24 cellular contexts compared by ENCODE assay signal in genomic region chr20:3671986-3672863, GRCh38. TPM values are rescaled to one million over a fixed set of nuclear protein-coding genes. Genes with fewer than 3 reads are reported as not detected.
DNase-seq lines count a peak whose midpoint lies in the region; ATAC-seq, FAIRE-seq and TF ChIP-seq lines count a peak whose summit lies in the region.
"Had no signal": no experiment of that assay in that cellular context is flagged by ENCODE, and none has a peak within 500 bp of the region (broad histone marks: within the 10 kb centered on the region; RNA-seq: fewer than 3 reads in every experiment).

No MANE protein-coding gene starts in this region.

- peaks cover 9% of the 10 kb centered on the region; the same call in 1 of the 2 replicates for H3K23me2 ChIP-seq in H1 (ENCODE audit: low read depth, low read length)

- BruUV-seq in IMR-90 (replicated peaks; lab: Mats Ljungman, UMichigan) = no TSS peak

- no peak overlapping the region for H4K12ac ChIP-seq in trophoblast cell (ENCODE audit: low read depth, low read length)

- no peak overlapping the region for H3K18ac ChIP-seq in IMR-90 (ENCODE audit: low read depth, low read length)
- H3K18ac ChIP-seq in H1 (ENCODE audit: extremely low read depth, low read length) = peak overlapping the region; percentile 71
- H3K18ac ChIP-seq in trophoblast cell (ENCODE audit: low read length) = no peak overlapping the region

- no peak overlapping the region for H3K9ac ChIP-seq in IMR-90 (ENCODE audit: low read depth, low read length)
- no peak overlapping the region for H3K9ac ChIP-seq in H1 (replicated peaks in 1 of 4; ENCODE audit: extremely low read depth in 1 of 4, low read depth in 3 of 4, low read length in 3 of 4)
- no peak overlapping the region for H3K9ac ChIP-seq in trophoblast cell (ENCODE audit: low read length)

- H3K9me3 ChIP-seq in IMR-90 (ENCODE audit: control insufficient read depth, insufficient read depth, low read length) (no peaks in the 10 kb centered on the region), H1 (ENCODE audit: insufficient read depth in 2 of 2, low read depth in 1 of 2, low read length in 1 of 2) (no peaks in the 10 kb centered on the region), trophoblast cell (ENCODE audit: insufficient read depth, low read depth, low read length) (peaks cover 2% of the 10 kb centered on the region), spleen (no peaks in the 10 kb centered on the region)
- H3K9me3 ChIP-seq: left lung had no signal

- H3K36me3 ChIP-seq in IMR-90 (ENCODE audit: control insufficient read depth, insufficient read depth, low read length) (no peaks in the 10 kb centered on the region), H1 (ENCODE audit: control insufficient read depth in 2 of 4, insufficient read depth in 4 of 4, low read length in 3 of 4) (no peaks in the 10 kb centered on the region), trophoblast cell (ENCODE audit: control insufficient read depth in 1 of 2, insufficient read depth in 2 of 2, low read length in 2 of 2) (peaks cover 4 to 5% of the 10 kb centered on the region in 2 experiments), spleen (no peaks in the 10 kb centered on the region)
- H3K36me3 ChIP-seq: left lung had no signal

- no peak overlapping the region for H2BK15ac ChIP-seq in IMR-90 (ENCODE audit: low read depth, low read length)
- H2BK15ac ChIP-seq in H1 (ENCODE audit: low read length) = peak overlapping the region; percentile 81; the same call in 1 of the 2 replicates

- no peak for TF ChIP-seq RAD21 in IMR-90 (IDR thresholded peaks at IDR 0.05; ENCODE audit: low read length)
- TF ChIP-seq RAD21 in H1 (IDR thresholded peaks at IDR 0.05 in 1 of 2, conservative IDR thresholded peaks at IDR 0.05 in 1 of 2; ENCODE audit: low read depth in 2 of 2, low read length in 2 of 2) = peak in 1 of 2 experiments; percentile 12; a peak in 1 of 4 replicates

- in situ Hi-C loops in IMR-90 (cut with MboI; ENCODE audit: low sequenced_read_pairs) = no loop called here

- H4K5ac ChIP-seq in IMR-90 (ENCODE audit: low read depth, low read length) (no peak overlapping the region), H1 (ENCODE audit: insufficient read length, low read depth, low read length) (no peak overlapping the region)

- H3K4me1 ChIP-seq in IMR-90 (ENCODE audit: control insufficient read depth, insufficient read depth, low read length) (peaks cover 5% of the 10 kb centered on the region; the same call in 1 of the 2 replicates), H1 (replicated peaks in 1 of 4; ENCODE audit: control insufficient read depth in 3 of 4, insufficient read depth in 4 of 4, low read length in 3 of 4) (peaks cover 0 to 13% (median 3%) of the 10 kb centered on the region in 4 experiments; a peak in 4 of 7 replicates), trophoblast cell (ENCODE audit: control insufficient read depth in 1 of 2, insufficient read depth in 2 of 2, low read length in 2 of 2) (peaks cover 0 to 2% of the 10 kb centered on the region in 2 experiments), spleen (peaks cover 0 to 31% (median 21%) of the 10 kb centered on the region in 6 donors)

- no peak overlapping the region for H2AK9ac ChIP-seq in IMR-90 (replicated peaks; ENCODE audit: low read depth, low read length, poor library complexity)

- intact Hi-C loops in IMR-90 (cut with micrococcal nuclease) = loop anchor here (10.0 kb wide), 1 partner anchor 413 kb away; no protein-coding TSS in a partner anchor
- intact Hi-C loops in spleen (cut with DNase I; ENCODE audit: low total_unique reads) = no loop called here

- H4K91ac ChIP-seq in IMR-90 (ENCODE audit: insufficient read depth, low read depth, low read length) = no peak overlapping the region
- H4K91ac ChIP-seq in H1 (replicated peaks; ENCODE audit: insufficient read length, low read length) = no peak overlapping the region
- H4K91ac ChIP-seq in trophoblast cell (ENCODE audit: low read depth, low read length) = no peak overlapping the region

- WGBS in IMR-90 (ENCODE audit: extremely low coverage in 2 of 2, insufficient read length in 1 of 2), 2 experiments = 13% methylated on average over 33 of the region's 55 CpGs; no CpG with 5 or more reads in 1 of the 2 experiments
- 32% methylated on average over 41 of the region's 55 CpGs; no CpG with 5 or more reads in 1 of the 2 experiments for WGBS in H1 (ENCODE audit: extremely low coverage in 1 of 2, insufficient coverage in 1 of 2, insufficient read length in 1 of 2, insufficient replicate concordance in 2 of 2, low coverage in 1 of 2, low lambda C conversion rate in 2 of 2, missing lambda C conversion rate in 1 of 2), 2 experiments
- WGBS in trophoblast cell (ENCODE audit: extremely low coverage, insufficient coverage, insufficient read length) = no CpG with 5 or more reads among the region's 55 CpGs
- WGBS in spleen, 5 donors = 24 to 36% (median 30%) methylated on average over 28 to 55 of the region's 55 CpGs

- H4K20me1 ChIP-seq in IMR-90 (ENCODE audit: insufficient read depth, low read length) (no peaks in the 10 kb centered on the region), H1 (replicated peaks in 1 of 2; ENCODE audit: control insufficient read depth in 1 of 2, insufficient read depth in 2 of 2, low read length in 2 of 2) (peaks cover 0 to 3% of the 10 kb centered on the region in 2 experiments)

- dilution Hi-C loops in IMR-90 (cut with HindIII; ENCODE audit: low sequenced_read_pairs, unreplicated experiment) = no loop called here

- H2BK5ac ChIP-seq in IMR-90 (ENCODE audit: low read depth, low read length, poor library complexity, severe bottlenecking) (no peak overlapping the region), H1 (ENCODE audit: low read depth, low read length) (no peak overlapping the region), trophoblast cell (ENCODE audit: low read depth, low read length, poor library complexity) (no peak overlapping the region)

- H3K4ac ChIP-seq in IMR-90 (ENCODE audit: low read depth, low read length) (no peak overlapping the region), H1 (replicated peaks; ENCODE audit: insufficient read length, low read depth, low read length) (no peak overlapping the region), trophoblast cell (ENCODE audit: low read depth, low read length) (no peak overlapping the region)

- H3K23ac ChIP-seq in IMR-90 (ENCODE audit: low read depth, low read length) (no peak overlapping the region), H1 (ENCODE audit: insufficient read length) (no peak overlapping the region), trophoblast cell (ENCODE audit: low read length) (no peak overlapping the region)

- no peaks in the 10 kb centered on the region for H3K79me1 ChIP-seq in IMR-90 (ENCODE audit: low read depth in 1 of 2, low read length in 2 of 2)
- H3K79me1 ChIP-seq in H1 (ENCODE audit: low read depth, low read length) = no peaks in the 10 kb centered on the region
- no peaks in the 10 kb centered on the region for H3K79me1 ChIP-seq in trophoblast cell (ENCODE audit: low read length)

- POLR2A ChIA-PET in IMR-90 (lab: Charles Lee; ENCODE audit: unreplicated experiment) (no interaction called here), H1 (lab: Charles Lee; ENCODE audit: partially characterized antibody) (interaction anchor here (1.1 to 1.3 kb wide), 2 partner anchors 9 to 10 kb away, joined by 3 read pairs; partner anchors contain the start of gene ADAM33)

- H2BK20ac ChIP-seq in IMR-90 (ENCODE audit: low read depth, low read length) (no peak overlapping the region), H1 (ENCODE audit: low read length) (no peak overlapping the region)

- H2AK5ac ChIP-seq in IMR-90 (ENCODE audit: low read depth, low read length) (no peak overlapping the region), H1 (ENCODE audit: low read depth, low read length) (no peak overlapping the region), trophoblast cell (ENCODE audit: low read length) (no peak overlapping the region)

- H3K4me2 ChIP-seq in IMR-90 (ENCODE audit: low read depth, low read length) (no peak overlapping the region; the same call in 1 of the 2 replicates), H1 (ENCODE audit: insufficient read depth in 1 of 2, low read depth in 2 of 2, low read length in 2 of 2) (peak overlapping the region; percentile 74 to 81), trophoblast cell (ENCODE audit: low read length) (no peak overlapping the region)

- H3K9me1 ChIP-seq in IMR-90 (ENCODE audit: insufficient read depth, low read length) = no peaks in the 10 kb centered on the region

- CTCF ChIA-PET in IMR-90 (lab: Yijun Ruan, JAX) (interaction anchor here (0.9 kb wide), 1 partner anchor 39 kb away, joined by 5 read pairs; no protein-coding TSS in a partner anchor), H1 (lab: Charles Lee; ENCODE audit: partially characterized antibody) (interaction anchor here (0.7 to 45.1 kb wide), 11 partner anchors 9 to 110 kb away, joined by 3 to 1432 read pairs (median 5); partner anchors contain the start of genes ADAM33, GFRA4, HSPA12B and SIGLEC1)

- H3K27ac ChIP-seq in IMR-90 (ENCODE audit: insufficient read depth, low read length) (no peak overlapping the region), H1 (ENCODE audit: low read depth, low read length) (no peak overlapping the region), trophoblast cell (ENCODE audit: low read depth, low read length) (no peak overlapping the region), spleen (no peak overlapping the region)
- H3K27ac ChIP-seq: left lung had no signal

- H2BK120ac ChIP-seq in IMR-90 (ENCODE audit: low read depth, low read length) = no peak overlapping the region
- H2BK120ac ChIP-seq in H1 (replicated peaks; ENCODE audit: low read depth, low read length) = no peak overlapping the region
- H2BK120ac ChIP-seq in trophoblast cell (ENCODE audit: insufficient read depth, low read length, poor library complexity) = no peak overlapping the region

- H3K14ac ChIP-seq in IMR-90 (replicated peaks; ENCODE audit: low read depth, low read length) = no peak overlapping the region
- no peak overlapping the region for H3K14ac ChIP-seq in H1 (ENCODE audit: insufficient read length)
- H3K14ac ChIP-seq in trophoblast cell (ENCODE audit: low read length) = no peak overlapping the region

- no peak overlapping the region for H4K8ac ChIP-seq in IMR-90 (ENCODE audit: low read depth in 2 of 2, low read length in 2 of 2)
- H4K8ac ChIP-seq in H1 (ENCODE audit: extremely low read depth, insufficient read depth, low read length) = peak overlapping the region; percentile 87
- no peak overlapping the region for H4K8ac ChIP-seq in trophoblast cell (ENCODE audit: low read depth, low read length)

- H2BK12ac ChIP-seq in H1 (ENCODE audit: low read depth, low read length) (peak overlapping the region; percentile 60), trophoblast cell (ENCODE audit: low read length) (no peak overlapping the region)

- FAIRE-seq in H1 (lab: Jason Lieb, UNC) = no peak
- FAIRE-seq: GM18507, GM19239, urothelium cell line had no signal

- H3K79me2 ChIP-seq in H1 (ENCODE audit: control insufficient read depth in 1 of 2, insufficient read depth in 2 of 2, low read length in 2 of 2) (no peaks in the 10 kb centered on the region), trophoblast cell (ENCODE audit: control insufficient read depth, insufficient read depth, low read length, poor library complexity) (no peaks in the 10 kb centered on the region)

- H3K4me3 ChIP-seq in IMR-90 (ENCODE audit: insufficient read depth, low read depth, low read length) (no peak overlapping the region), H1 (ENCODE audit: extremely low read depth in 1 of 4, insufficient read depth in 2 of 4, low read depth in 3 of 4, low read length in 4 of 4) (peak overlapping the region; percentile 28 to 56 (median 35)), trophoblast cell (ENCODE audit: low read depth, low read length) (peak overlapping the region; percentile 20), spleen (peak overlapping the region in 4 of 8 donors; percentile 2 to 54 (median 8))
- H3K4me3 ChIP-seq: left lung had no signal

- DNase-seq in NCI-H748 (lab: John Stamatoyannopoulos, UW; ENCODE audit: unreplicated experiment) (peak; percentile 52), NCI-H748 treated with DMSO at 0.1 percent for 48 hours (lab: John Stamatoyannopoulos, UW) (no peak), IMR-90 (no peak), H1 (ENCODE audit: low read depth in 1 of 2, low spot score in 2 of 2) (peak in 1 of 2 experiments; percentile 72), trophoblast cell (no peak), spleen (no peak)
- no peak for DNase-seq in activated CD4-positive, alpha-beta T cell treated with anti-CD3 and anti-CD28 coated beads, Interleukin-2, amount 50 U/mL, for 1 hour
- DNase-seq: activated CD4-positive, alpha-beta T cell treated with anti-CD3 and anti-CD28 coated beads for 4 hours; activated T-cell treated with anti-CD3 and anti-CD28 coated beads, Interleukin-2, amount 50 U/mL, for 48 hours; left lung; naive thymus-derived CD4-positive, alpha-beta T cell; NCI-H1092; NCI-H226; stimulated activated CD4-positive, alpha-beta T cell treated with anti-CD3 and anti-CD28 coated beads, Interleukin-4, amount 100 ng/mL, for 1 hour; T-helper 2 cell had no signal

- TF ChIP-seq POLR2A in IMR-90 (IDR thresholded peaks at IDR 0.05; ENCODE audit: low read depth, low read length) (no peak), H1 (IDR thresholded peaks at IDR 0.05; ENCODE audit: control extremely low read depth in 1 of 2, low read depth in 2 of 2, low read length in 2 of 2) (no peak), spleen (IDR thresholded peaks at IDR 0.05) (no peak)

- H2AFZ ChIP-seq in IMR-90 (replicated peaks; ENCODE audit: low read length, poor library complexity) = peak overlapping the region; percentile 32
- no peak overlapping the region; the same call in 1 of the 2 replicates for H2AFZ ChIP-seq in H1 (ENCODE audit: low read length)
- H2AFZ ChIP-seq in trophoblast cell (ENCODE audit: insufficient read depth, low read length, poor library complexity) = no peak overlapping the region

- ATAC-seq in IMR-90 (ENCODE audit: low read depth) (no peak), HG03432 (IDR thresholded peaks at IDR 0.05; ENCODE audit: unreplicated experiment) (no peak)
- ATAC-seq: left lung; naive thymus-derived CD4-positive, alpha-beta T cell; Panc1; right cardiac atrium had no signal

- TF ChIP-seq EP300 in H1 (IDR thresholded peaks at IDR 0.05; ENCODE audit: borderline replicate concordance in 1 of 2, low read depth in 2 of 2, low read length in 2 of 2) = no peak

- no peak for TF ChIP-seq CTCF in IMR-90 (conservative IDR thresholded peaks at IDR 0.05; ENCODE audit: low read depth, low read length)
- peak; percentile 29 to 34 (median 31); a peak in 3 of 4 replicates for TF ChIP-seq CTCF in H1 (IDR thresholded peaks at IDR 0.05; ENCODE audit: control extremely low read depth in 1 of 3, insufficient read depth in 1 of 3, low read depth in 1 of 3, low read length in 3 of 3)
- no peak for TF ChIP-seq CTCF in spleen (IDR thresholded peaks at IDR 0.05 in 8 of 11, conservative IDR thresholded peaks at IDR 0.05 in 3 of 11)

- H3K27me3 ChIP-seq in IMR-90 (ENCODE audit: control insufficient read depth, insufficient read depth, low read length) (peaks cover 56% of the 10 kb centered on the region), H1 (replicated peaks in 1 of 4; ENCODE audit: control insufficient read depth in 3 of 4, extremely low read depth in 1 of 4, insufficient read depth in 3 of 4, low read length in 3 of 4) (peaks cover 6 to 25% (median 19%) of the 10 kb centered on the region in 4 experiments; a peak in 6 of 7 replicates), trophoblast cell (ENCODE audit: insufficient read depth, low read length) (peaks cover 14% of the 10 kb centered on the region), spleen (replicated peaks in 1 of 7) (peaks cover 0 to 93% (median 53%) of the 10 kb centered on the region in 7 donors)

- H3K56ac ChIP-seq in IMR-90 (ENCODE audit: extremely low read depth, insufficient read depth, low read length) (no peak overlapping the region), H1 (replicated peaks; ENCODE audit: insufficient read length, low read depth, low read length) (no peak overlapping the region)

RNA-seq across cellular contexts. Expression of gene GFRA4, which starts 9.0 kb away (rescaled TPM):
- total RNA-seq in IMR-90 (2012; rRNA removed) (not detected in 2 replicates), spleen (not detected)
- polyA plus RNA-seq in IMR-90 (2012; rRNA removed) (not detected in 2 replicates), H1 (2011; rRNA removed) (0.05 TPM in 1 of 2 replicates, not detected in the other), spleen (not detected)
- polyA plus RNA-seq in IMR-90 (2012; cell fraction: cytosol; rRNA removed) = not detected in 2 replicates
- polyA plus RNA-seq in IMR-90 (2012; cell fraction: nucleus; rRNA removed; ENCODE audit: low replicate concordance) = not detected in 2 replicates
- not detected in 2 replicates for total RNA-seq in H1 (2021; fragmentation: NEBNext Ultra II Directional; extraction: Animal tissue kit (Norgen Biotek cat#: 25700))
- not detected for polyA plus RNA-seq in H1 (2011; cell fraction: cytosol; rRNA removed)
- 0.13 TPM for polyA plus RNA-seq in H1 (2011; cell fraction: nucleus; rRNA removed)
- not detected in 4 replicates for polyA plus RNA-seq in H1 (2012, experiment 1 of 2)
- polyA plus RNA-seq in H1 (2012, experiment 2 of 2) = not detected
- polyA plus RNA-seq in H1 (2013, experiment 1 of 2) = not detected
- not detected for polyA plus RNA-seq in H1 (2013, experiment 2 of 2)
- polyA minus RNA-seq in H1 (2011; rRNA and poly(A)+ RNA removed) = not detected in 2 replicates
- polyA minus RNA-seq in H1 (2011; cell fraction: cytosol; rRNA and poly(A)+ RNA removed) = not detected
- not detected for polyA minus RNA-seq in H1 (2011; cell fraction: nucleus; rRNA and poly(A)+ RNA removed)
- polyA plus RNA-seq in trophoblast cell (2013) = not detected in 2 replicates
- total RNA-seq: cerebellum; epithelial cell of proximal tubule; left lung; naive thymus-derived CD4-positive, alpha-beta T cell; right cardiac atrium had no signal
- polyA plus RNA-seq: adipose tissue; naive thymus-derived CD4-positive, alpha-beta T cell; right cardiac atrium had no signal

RNA-seq across cellular contexts. Expression of gene ADAM33, which starts 9.6 kb away (rescaled TPM):
- under 0.01 and 0.18 TPM in 2 replicates for total RNA-seq in IMR-90 (2012; rRNA removed)
- 1.6 and 1.7 TPM in 2 replicates for polyA plus RNA-seq in IMR-90 (2012; rRNA removed)
- polyA plus RNA-seq in IMR-90 (2012; cell fraction: cytosol; rRNA removed) = 0.13 and 0.60 TPM in 2 replicates
- 17.6 and 23.5 TPM in 2 replicates for polyA plus RNA-seq in IMR-90 (2012; cell fraction: nucleus; rRNA removed; ENCODE audit: low replicate concordance)
- 5.7 and 6.0 TPM in 2 replicates for total RNA-seq in H1 (2021; fragmentation: NEBNext Ultra II Directional; extraction: Animal tissue kit (Norgen Biotek cat#: 25700))
- 4.2 and 7.0 TPM in 2 replicates for polyA plus RNA-seq in H1 (2011; rRNA removed)
- polyA plus RNA-seq in H1 (2011; cell fraction: cytosol; rRNA removed) = 5.8 TPM
- 49.2 TPM for polyA plus RNA-seq in H1 (2011; cell fraction: nucleus; rRNA removed)
- polyA plus RNA-seq in H1 (2012, experiment 1 of 2) = 4.7 to 8.5 TPM (median 6.9 TPM) in 4 replicates
- 3.2 TPM for polyA plus RNA-seq in H1 (2012, experiment 2 of 2)
- polyA plus RNA-seq in H1 (2013, experiment 1 of 2) = 4.5 TPM
- polyA plus RNA-seq in H1 (2013, experiment 2 of 2) = 4.1 TPM
- 1.6 and 2.3 TPM in 2 replicates for polyA minus RNA-seq in H1 (2011; rRNA and poly(A)+ RNA removed)
- 1.6 TPM for polyA minus RNA-seq in H1 (2011; cell fraction: cytosol; rRNA and poly(A)+ RNA removed)
- polyA minus RNA-seq in H1 (2011; cell fraction: nucleus; rRNA and poly(A)+ RNA removed) = 10.8 TPM
- polyA plus RNA-seq in trophoblast cell (2013) = 10.1 and 10.4 TPM in 2 replicates
- 10 to 100 TPM in 3 of 7 donors, 1 to 10 TPM in 4; 4.0 to 10.7 (median 9.1) TPM for total RNA-seq in spleen
- polyA plus RNA-seq in spleen = 10 to 100 TPM in 1 of 3 donors, 1 to 10 TPM in 2; 5.9 to 31.6 (median 9.5) TPM
- total RNA-seq: epithelial cell of proximal tubule had no signal
- polyA plus RNA-seq: naive thymus-derived CD4-positive, alpha-beta T cell had no signal

RNA-seq across cellular contexts. Expression of gene SIGLEC1, which starts 40.2 kb away (rescaled TPM):
- total RNA-seq in IMR-90 (2012; rRNA removed) = not detected in 2 replicates
- not detected in 2 replicates for polyA plus RNA-seq in IMR-90 (2012; rRNA removed)
- polyA plus RNA-seq in IMR-90 (2012; cell fraction: cytosol; rRNA removed) = not detected in 2 replicates
- polyA plus RNA-seq in IMR-90 (2012; cell fraction: nucleus; rRNA removed; ENCODE audit: low replicate concordance) = 0.01 TPM in 1 of 2 replicates, not detected in the other
- not detected in 2 replicates for total RNA-seq in H1 (2021; fragmentation: NEBNext Ultra II Directional; extraction: Animal tissue kit (Norgen Biotek cat#: 25700))
- polyA plus RNA-seq in H1 (2011; rRNA removed) = 0.02 TPM in 2 replicates
- not detected for polyA plus RNA-seq in H1 (2011; cell fraction: cytosol; rRNA removed)
- 0.04 TPM for polyA plus RNA-seq in H1 (2011; cell fraction: nucleus; rRNA removed)
- polyA plus RNA-seq in H1 (2012, experiment 1 of 2) = not detected in 4 replicates
- polyA plus RNA-seq in H1 (2012, experiment 2 of 2) = not detected
- polyA plus RNA-seq in H1 (2013, experiment 1 of 2) = not detected
- not detected for polyA plus RNA-seq in H1 (2013, experiment 2 of 2)
- not detected in 2 replicates for polyA minus RNA-seq in H1 (2011; rRNA and poly(A)+ RNA removed)
- polyA minus RNA-seq in H1 (2011; cell fraction: cytosol; rRNA and poly(A)+ RNA removed) = not detected
- polyA minus RNA-seq in H1 (2011; cell fraction: nucleus; rRNA and poly(A)+ RNA removed) = not detected
- polyA plus RNA-seq in trophoblast cell (2013) = 0.01 TPM in 2 replicates
- total RNA-seq in spleen = 10 to 100 TPM in 5 of 7 donors, 1 to 10 TPM in 2; 3.0 to 50.2 (median 21.9) TPM
- 10 to 100 TPM in 2 of 3 donors, 1 to 10 TPM in 1; 8.1 to 18.4 (median 11.0) TPM for polyA plus RNA-seq in spleen
- total RNA-seq: epithelial cell of proximal tubule had no signal
- polyA plus RNA-seq: naive thymus-derived CD4-positive, alpha-beta T cell had no signal

Comparison
In these comparisons a context has a peak if more than half of its experiments do, and no peak if none do; other contexts are left out.
1. H3K4me2 ChIP-seq: peak in H1 (2 of 2); none in IMR-90 (single experiment) and trophoblast cell (single experiment).
2. CTCF ChIP-seq: peak in H1 (3 of 3); none in IMR-90 (single experiment) and spleen (0 of 11).